28 cellular contexts compared by ENCODE assay signal in the genomic region with DNA sequence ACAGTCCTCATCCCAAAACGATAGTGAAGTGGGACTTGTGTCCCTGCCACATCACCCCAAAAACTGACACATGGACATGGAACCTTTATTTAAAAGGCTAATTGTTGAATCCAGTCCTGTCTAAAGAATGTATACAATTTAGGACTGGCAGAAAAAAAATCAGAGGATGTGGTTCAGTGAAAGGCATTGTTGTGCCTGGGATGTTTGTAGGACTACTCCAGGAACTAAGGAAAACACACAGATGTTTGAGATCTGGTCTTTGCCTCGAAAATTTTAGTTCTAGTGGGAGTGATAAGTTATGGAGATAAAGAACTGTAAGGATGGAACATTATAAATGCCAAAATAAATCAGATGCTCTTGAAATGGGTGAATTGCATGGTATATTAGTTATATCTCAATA. TPM values are rescaled to one million over a fixed set of nuclear protein-coding genes. Genes with fewer than 3 reads are reported as not detected.
A peak's percentile ranks its signal among the peaks of the same experiment; 100 is the strongest.
DNase-seq lines count a peak whose midpoint lies in the region; ATAC-seq and TF ChIP-seq lines count a peak whose summit lies in the region.
"Had no signal": no experiment of that assay in that cellular context is flagged by ENCODE, and none has a peak within 500 bp of the region (broad histone marks: within the 10 kb centered on the region; RNA-seq: fewer than 3 reads in every experiment).

No MANE protein-coding gene starts in this region.

- peaks cover 90% of the 10 kb centered on the region for H3K4me1 Mint-ChIP-seq in CD4-positive, alpha-beta T cell (ENCODE audit: low read depth)
- H3K4me1 Mint-ChIP-seq in endothelial cell (ENCODE audit: unreplicated experiment): peaks cover 80% of the 10 kb centered on the region

- H3K36me3 ChIP-seq in Panc1 (ENCODE audit: control insufficient read depth, insufficient read depth, low read length) (no peaks in the 10 kb centered on the region), osteoblast (ENCODE audit: insufficient read depth, low read length) (no peaks in the 10 kb centered on the region)
- H3K36me3 ChIP-seq: left ventricle myocardium inferior, upper lobe of right lung had no signal

- intact Hi-C loops in CD4-positive, alpha-beta T cell (cut with DNase I, micrococcal nuclease): no loop called here
- intact Hi-C loops in Panc1 (cut with micrococcal nuclease; ENCODE audit: unreplicated experiment): no loop called here

- no peak for TF ChIP-seq CTCF in CD4-positive, alpha-beta T cell (IDR thresholded peaks at IDR 0.05)
- TF ChIP-seq CTCF in Panc1 (IDR thresholded peaks at IDR 0.05): no peak
- no peak for TF ChIP-seq CTCF in endothelial cell (IDR thresholded peaks at IDR 0.05; ENCODE audit: unreplicated experiment)
- TF ChIP-seq CTCF in osteoblast (IDR thresholded peaks at IDR 0.05; ENCODE audit: extremely low read depth, low read depth, low read length): no peak

- no peak for ATAC-seq in CD4-positive, alpha-beta T cell (ENCODE audit: poor library complexity)
- ATAC-seq in Panc1 (no peak), HG03354 (IDR thresholded peaks at IDR 0.05; ENCODE audit: poor library complexity, severe bottlenecking, unreplicated experiment) (no peak)
- ATAC-seq: HCT116; naive thymus-derived CD4-positive, alpha-beta T cell; upper lobe of right lung had no signal

- no peak overlapping the region for H2AFZ ChIP-seq in osteoblast (ENCODE audit: low read length)

- H3K4me3 Mint-ChIP-seq in CD4-positive, alpha-beta T cell: no peak overlapping the region
- H3K4me3 Mint-ChIP-seq in endothelial cell (ENCODE audit: unreplicated experiment): no peak overlapping the region
- H3K4me3 Mint-ChIP-seq: activated CD4-positive, alpha-beta memory T cell treated with anti-CD3 and anti-CD28 coated beads for 36 hours; activated naive CD4-positive, alpha-beta T cell treated with anti-CD3 and anti-CD28 coated beads for 36 hours; activated T-helper 1 cell treated with anti-CD3 and anti-CD28 coated beads, Interleukin-12 subunit alpha, Interleukin-12 subunit beta, Interleukin-2, Interleukin-4 antibody, amounts not matched to agents 30 ng/mL and 10 ng/mL and 1 ng/mL, durations not matched to agents 14 hours and 24 hours and 36 hours had no signal

- POLR2A ChIA-PET in CD4-positive, alpha-beta T cell (lab: Charles Lee): no interaction called here
- POLR2A ChIA-PET in Panc1 (lab: Charles Lee): interaction anchor here (0.6 kb wide), 1 partner anchor 38 kb away, joined by 10 read pairs; no protein-coding TSS in a partner anchor

- H3K27ac ChIP-seq in CD4-positive, alpha-beta T cell (ENCODE audit: low read depth, low read length): no peak overlapping the region
- H3K27ac ChIP-seq in Panc1 (ENCODE audit: low read length) (peak overlapping the region; percentile 71), osteoblast (ENCODE audit: low read depth, low read length) (peak overlapping the region; percentile 6)
- H3K27ac ChIP-seq: C4-2B, coronary artery, left ventricle myocardium inferior, upper lobe of right lung had no signal

- in situ Hi-C loops in Panc1 (cut with HindIII; ENCODE audit: low pct_unique_long_range_greater_than_20kb, low sequenced_read_pairs): no loop called here

- H3K27me3 Mint-ChIP-seq in CD4-positive, alpha-beta T cell: no peaks in the 10 kb centered on the region
- peaks cover 8% of the 10 kb centered on the region for H3K27me3 Mint-ChIP-seq in endothelial cell (ENCODE audit: unreplicated experiment)
- H3K27me3 Mint-ChIP-seq: activated CD4-positive, alpha-beta memory T cell treated with anti-CD3 and anti-CD28 coated beads for 36 hours; naive thymus-derived CD4-positive, alpha-beta T cell had no signal

- H3K9me3 ChIP-seq in CD4-positive, alpha-beta T cell (ENCODE audit: control insufficient read depth, low read length): no peaks in the 10 kb centered on the region
- no peaks in the 10 kb centered on the region for H3K9me3 ChIP-seq in Panc1 (ENCODE audit: control insufficient read depth, insufficient read depth, low read depth, low read length)
- no peaks in the 10 kb centered on the region for H3K9me3 ChIP-seq in osteoblast (ENCODE audit: low read depth, low read length)
- H3K9me3 ChIP-seq: left ventricle myocardium inferior, SK-N-SH, upper lobe of right lung had no signal

- no peak overlapping the region for H3K4me2 ChIP-seq in osteoblast (ENCODE audit: insufficient read depth, low read length)
- H3K4me2 ChIP-seq: SK-N-SH had no signal

- no peak for DNase-seq in CD4-positive, alpha-beta T cell
- DNase-seq in Panc1 (ENCODE audit: low read depth, low spot score) (no peak), endothelial cell (ENCODE audit: low spot score) (no peak), osteoblast (ENCODE audit: insufficient read length, low spot score, missing footprints) (peak; percentile 49), NCI-H187 (lab: John Stamatoyannopoulos, UW) (no peak), C1 segment of cervical spinal cord (lab: John Stamatoyannopoulos, UW) (no peak), NCI-H446 treated with DMSO at 0.1 percent for 48 hours (lab: John Stamatoyannopoulos, UW) (no peak)
- DNase-seq: activated CD4-positive, alpha-beta memory T cell treated with anti-CD3 and anti-CD28 coated beads for 36 hours; activated CD4-positive, alpha-beta T cell treated with anti-CD3 and anti-CD28 coated beads for 1 hour; activated CD8-positive, alpha-beta memory T cell treated with anti-CD3 and anti-CD28 coated beads, Interleukin-2, amount 50 U/mL, for 48 hours; activated naive CD4-positive, alpha-beta T cell treated with anti-CD3 and anti-CD28 coated beads for 36 hours; DND-41; effector memory CD4-positive, alpha-beta T cell; islet precursor cell; left ventricle myocardium inferior; naive thymus-derived CD4-positive, alpha-beta T cell; NCI-H1694; NCI-H2171; NCI-H510A treated with DMSO at 0.1 percent for 48 hours; SK-N-SH; stimulated activated naive CD4-positive, alpha-beta T cell; T-helper 2 cell; upper lobe of right lung had no signal

- no peaks in the 10 kb centered on the region for H3K36me3 Mint-ChIP-seq in CD4-positive, alpha-beta T cell (ENCODE audit: low read depth)
- peaks cover 14% of the 10 kb centered on the region for H3K36me3 Mint-ChIP-seq in endothelial cell (ENCODE audit: low read depth, unreplicated experiment)
- H3K36me3 Mint-ChIP-seq: activated CD4-positive, alpha-beta memory T cell treated with anti-CD3 and anti-CD28 coated beads for 36 hours had no signal

- H3K4me3 ChIP-seq in Panc1 (ENCODE audit: low read depth in 2 of 2, low read length in 2 of 2) (no peak overlapping the region), osteoblast (ENCODE audit: insufficient read depth, low read length) (no peak overlapping the region)
- H3K4me3 ChIP-seq: coronary artery, left ventricle myocardium inferior, upper lobe of right lung had no signal

- H3K79me2 ChIP-seq in osteoblast (ENCODE audit: insufficient read depth, low read length): peaks cover 100% of the 10 kb centered on the region

- H3K27ac Mint-ChIP-seq in CD4-positive, alpha-beta T cell: peak overlapping the region; percentile 20
- peak overlapping the region; percentile 81 for H3K27ac Mint-ChIP-seq in endothelial cell (ENCODE audit: unreplicated experiment)
- H3K27ac Mint-ChIP-seq: activated CD4-positive, alpha-beta memory T cell treated with anti-CD3 and anti-CD28 coated beads for 36 hours; activated naive CD4-positive, alpha-beta T cell treated with anti-CD3 and anti-CD28 coated beads for 36 hours; activated T-helper 1 cell treated with anti-CD3 and anti-CD28 coated beads, Interleukin-12 subunit alpha, Interleukin-12 subunit beta, Interleukin-2, Interleukin-4 antibody, amounts not matched to agents 30 ng/mL and 10 ng/mL and 1 ng/mL, durations not matched to agents 14 hours and 24 hours and 36 hours had no signal

- no peaks in the 10 kb centered on the region for H3K27me3 ChIP-seq in CD4-positive, alpha-beta T cell (ENCODE audit: control insufficient read depth, insufficient read depth, low read length)
- no peaks in the 10 kb centered on the region for H3K27me3 ChIP-seq in Panc1 (ENCODE audit: control insufficient read depth, insufficient read depth, low read length)
- H3K27me3 ChIP-seq in osteoblast (ENCODE audit: insufficient read depth, low read length): no peaks in the 10 kb centered on the region
- H3K27me3 ChIP-seq: upper lobe of right lung had no signal

- H3K9me3 Mint-ChIP-seq in CD4-positive, alpha-beta T cell: no peaks in the 10 kb centered on the region
- H3K9me3 Mint-ChIP-seq in endothelial cell (ENCODE audit: unreplicated experiment): no peaks in the 10 kb centered on the region
- H3K9me3 Mint-ChIP-seq: activated CD4-positive, alpha-beta memory T cell treated with anti-CD3 and anti-CD28 coated beads for 36 hours; activated naive CD4-positive, alpha-beta T cell treated with anti-CD3 and anti-CD28 coated beads for 36 hours; activated T-helper 1 cell treated with anti-CD3 and anti-CD28 coated beads, Interleukin-12 subunit alpha, Interleukin-12 subunit beta, Interleukin-2, Interleukin-4 antibody, amounts not matched to agents 30 ng/mL and 10 ng/mL and 1 ng/mL, durations not matched to agents 14 hours and 24 hours and 36 hours; naive thymus-derived CD4-positive, alpha-beta T cell had no signal

- peaks cover 65% of the 10 kb centered on the region for H4K20me1 ChIP-seq in osteoblast (ENCODE audit: insufficient read depth, low read length)

- CTCF ChIA-PET in CD4-positive, alpha-beta T cell (lab: Charles Lee): no interaction called here
- CTCF ChIA-PET in Panc1 (lab: Charles Lee): no interaction called here

- BruUV-seq in Panc1 (replicated peaks; lab: Mats Ljungman, UMichigan): no TSS peak

- peaks cover 100% of the 10 kb centered on the region for H3K4me1 ChIP-seq in Panc1 (ENCODE audit: control insufficient read depth, insufficient read depth, low read length)
- peaks cover 23% of the 10 kb centered on the region for H3K4me1 ChIP-seq in osteoblast (ENCODE audit: insufficient read depth, low read length)

RNA-seq across cellular contexts. Expression of a gene that starts 27.2 kb away (rescaled TPM):
- 10 to 100 TPM; 10.5 to 11.3 TPM for total RNA-seq in CD4-positive, alpha-beta T cell
- total RNA-seq in Panc1 (2021; ENCODE audit: unreplicated experiment): 66.0 TPM
- 61.2 TPM for polyA plus RNA-seq in Panc1 (2012; ENCODE audit: insufficient read length)
- total RNA-seq in endothelial cell (ENCODE audit: unreplicated experiment): 120 TPM
- total RNA-seq in osteoblast: 58.0 and 68.8 TPM in 2 replicates
